Comparison of ENCODE assay signal across 15 cellular contexts in the genomic region with DNA sequence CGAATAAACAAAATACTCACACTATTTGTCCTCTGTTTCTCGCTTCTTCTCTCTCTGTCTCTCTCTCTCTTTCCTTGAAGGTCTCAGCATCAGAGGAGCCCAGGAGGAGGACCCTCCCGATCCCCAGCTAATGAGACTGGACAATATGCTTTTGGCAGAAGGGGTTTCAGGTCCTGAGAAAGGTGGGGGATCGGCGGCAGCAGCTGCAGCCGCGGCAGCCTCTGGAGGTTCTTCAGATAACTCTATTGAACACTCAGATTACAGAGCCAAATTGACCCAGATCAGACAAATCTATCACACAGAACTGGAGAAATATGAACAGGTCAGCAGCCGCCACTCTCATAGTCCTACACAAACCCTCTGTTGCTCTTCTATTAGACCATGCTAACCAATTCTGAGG.
DNase-seq lines count a peak whose midpoint lies in the region; ATAC-seq and TF ChIP-seq lines count a peak whose summit lies in the region.
"Had no signal": no experiment of that assay in that cellular context is flagged by ENCODE, and none has a peak within 500 bp of the region (broad histone marks: within the 10 kb centered on the region; RNA-seq: fewer than 3 reads in every experiment).

No MANE protein-coding gene starts in this region.

- H3K27ac ChIP-seq in H9 (ENCODE audit: insufficient read length, low read depth, low read length) (no peak overlapping the region), thyroid gland (no peak overlapping the region)

- H4K20me1 ChIP-seq in H9 (ENCODE audit: control insufficient read depth, insufficient read depth, insufficient read length), result no peaks in the 10 kb centered on the region

- H3K27ac Mint-ChIP-seq in H9, result peak overlapping the region in 2 of 3 experiments; percentile 71 to 91; a peak in 5 of 7 replicates
- peak overlapping the region; percentile 91 for H3K27ac Mint-ChIP-seq in WTC11
- peak overlapping the region; percentile 87 for H3K27ac Mint-ChIP-seq in nephron progenitor cell
- H3K27ac Mint-ChIP-seq: CD4-positive, alpha-beta memory T cell; HFFc6 had no signal

- H2BK120ac ChIP-seq in H9 (ENCODE audit: low read depth, low read length, poor library complexity, severe bottlenecking), result no peak overlapping the region

- no peak for ATAC-seq in WTC11
- ATAC-seq: HCT116 had no signal

- no peak overlapping the region for H3K4me2 ChIP-seq in H9 (ENCODE audit: insufficient read depth, insufficient read length, low read length)

- no peak overlapping the region for H3T11ph ChIP-seq in H9 (ENCODE audit: low read length)

- H3K4ac ChIP-seq in H9 (ENCODE audit: low read depth, low read length), result no peak overlapping the region

- no peak overlapping the region for H2BK15ac ChIP-seq in H9 (ENCODE audit: low read depth, low read length)

- 0 out of 2 replicates have a peak, but pooled peaks cover 2% of the 10 kb centered on the region for H3K79me2 ChIP-seq in H9 (ENCODE audit: insufficient read depth, low read length)

- no peak overlapping the region for H3K23ac ChIP-seq in H9 (ENCODE audit: insufficient read length, low read depth, low read length)

- POLR2A ChIA-PET in WTC11 (lab: Charles Lee), result no interaction called here

- H3K27me3 ChIP-seq in H9 (ENCODE audit: insufficient read depth, low read length) (no peaks in the 10 kb centered on the region), thyroid gland (no peaks in the 10 kb centered on the region)

- no CpG with 5 or more reads among the region's 8 CpGs for WGBS in H9 (ENCODE audit: extremely low coverage, insufficient read length, low lambda C conversion rate)
- 95% methylated on average over 8 of the region's 8 CpGs for WGBS in thyroid gland, 2 donors

- no peak overlapping the region for H2BK20ac ChIP-seq in H9 (ENCODE audit: low read depth, low read length, poor library complexity, severe bottlenecking)

- no peak overlapping the region for H3K18ac ChIP-seq in H9 (ENCODE audit: insufficient read length, low read depth, low read length)

- peaks cover 0 to 3% of the 10 kb centered on the region in 2 donors for H3K36me3 ChIP-seq in thyroid gland

- no peak overlapping the region for H2AK5ac ChIP-seq in H9 (ENCODE audit: insufficient read length, low read length)

- H3K36me3 Mint-ChIP-seq in H9 (ENCODE audit: insufficient read depth in 1 of 3, low read depth in 3 of 3) (peaks cover 0 to 11% (median 2%) of the 10 kb centered on the region in 3 experiments; a peak in 3 of 7 replicates), WTC11 (no peaks in the 10 kb centered on the region), nephron progenitor cell (ENCODE audit: low read depth) (no peaks in the 10 kb centered on the region)

- CTCF ChIA-PET in WTC11 (lab: Charles Lee), result no interaction called here

- H3K14ac ChIP-seq in H9 (ENCODE audit: insufficient read depth, low read length), result no peak overlapping the region

- H3K9me3 Mint-ChIP-seq in H9, result no peaks in the 10 kb centered on the region
- H3K9me3 Mint-ChIP-seq in WTC11, result no peaks in the 10 kb centered on the region
- no peaks in the 10 kb centered on the region for H3K9me3 Mint-ChIP-seq in nephron progenitor cell
- H3K9me3 Mint-ChIP-seq: CD4-positive, alpha-beta memory T cell; HFFc6 had no signal

- no peak overlapping the region for H3K56ac ChIP-seq in H9 (ENCODE audit: insufficient read length, low read depth, low read length)

- H3K4me1 Mint-ChIP-seq in H9 (peaks cover 28 to 31% of the 10 kb centered on the region in 2 experiments), WTC11 (peaks cover 48% of the 10 kb centered on the region), nephron progenitor cell (peaks cover 28% of the 10 kb centered on the region)
- H3K4me1 Mint-ChIP-seq: CD4-positive, alpha-beta memory T cell had no signal

- no peaks in the 10 kb centered on the region for H3K23me2 ChIP-seq in H9 (ENCODE audit: insufficient read length, low read depth, low read length, poor library complexity, severe bottlenecking)

- H3K4me3 Mint-ChIP-seq in H9, result no peak overlapping the region
- H3K4me3 Mint-ChIP-seq in WTC11, result no peak overlapping the region
- H3K4me3 Mint-ChIP-seq in nephron progenitor cell, result no peak overlapping the region
- H3K4me3 Mint-ChIP-seq: CD4-positive, alpha-beta memory T cell; HFFc6 had no signal

- H3K9me3 ChIP-seq in H9 (ENCODE audit: control insufficient read depth, low read depth, low read length) (no peaks in the 10 kb centered on the region), thyroid gland (no peaks in the 10 kb centered on the region)

- TF ChIP-seq POLR2A in thyroid gland (IDR thresholded peaks at IDR 0.05), result no peak

- DNase-seq in H9 (no peak), WTC11 (ENCODE audit: low spot score) (no peak), nephron progenitor cell (no peak), germinal center (ENCODE audit: low spot score) (no peak), HuH-7.5 (ENCODE audit: low spot score) (no peak), thyroid gland (no peak)
- DNase-seq: C1 segment of cervical spinal cord; Calu3; CD4-positive, alpha-beta memory T cell; COR-L47; DMS153; DND-41; H7; HFFc6 had no signal

- H3K27me3 Mint-ChIP-seq in H9 (ENCODE audit: low read depth) (no peaks in the 10 kb centered on the region), WTC11 (ENCODE audit: low read depth) (no peaks in the 10 kb centered on the region), nephron progenitor cell (ENCODE audit: low read depth, poor library complexity) (no peaks in the 10 kb centered on the region)
- H3K27me3 Mint-ChIP-seq: CD4-positive, alpha-beta memory T cell had no signal

- H3K79me1 ChIP-seq in H9 (ENCODE audit: insufficient read depth, low read depth, low read length, poor library complexity, severe bottlenecking), result no peaks in the 10 kb centered on the region

- H2AFZ ChIP-seq in H9 (ENCODE audit: low read length), result no peak overlapping the region

- no peak overlapping the region for H4K8ac ChIP-seq in H9 (replicated peaks; ENCODE audit: insufficient read length, low read depth, low read length)

- H3K9ac ChIP-seq in H9 (ENCODE audit: extremely low read depth, insufficient read length, low read length), result no peak overlapping the region

- H3K4me1 ChIP-seq in H9 (ENCODE audit: insufficient read depth, low read length) (no peaks in the 10 kb centered on the region), thyroid gland (peaks cover 8 to 11% of the 10 kb centered on the region in 2 donors)

- H3K4me3 ChIP-seq in thyroid gland (replicated peaks in 1 of 3), result no peak overlapping the region

- H4K5ac ChIP-seq in H9 (ENCODE audit: insufficient read length, low read depth, low read length), result no peak overlapping the region

- no peak for TF ChIP-seq CTCF in H9 (conservative IDR thresholded peaks at IDR 0.05)
- no peak for TF ChIP-seq CTCF in WTC11 (IDR thresholded peaks at IDR 0.05)
- no peak for TF ChIP-seq CTCF in nephron progenitor cell (IDR thresholded peaks at IDR 0.05)
- TF ChIP-seq CTCF in thyroid gland (IDR thresholded peaks at IDR 0.05), result no peak

- intact Hi-C loops in thyroid gland (cut with DNase I), result no loop called here

- no peak overlapping the region for H2BK12ac ChIP-seq in H9 (ENCODE audit: insufficient read length, low read depth, low read length)

- no peak overlapping the region for H4K91ac ChIP-seq in H9 (ENCODE audit: insufficient read length, low read depth, low read length)

- no peak overlapping the region for H2BK5ac ChIP-seq in H9 (ENCODE audit: insufficient read length, low read length)

TF ChIP-seq in WTC11, 78 proteins besides CTCF, POLR2A, EP300 and RAD21:
- TF ChIP-seq, protein P1, sequence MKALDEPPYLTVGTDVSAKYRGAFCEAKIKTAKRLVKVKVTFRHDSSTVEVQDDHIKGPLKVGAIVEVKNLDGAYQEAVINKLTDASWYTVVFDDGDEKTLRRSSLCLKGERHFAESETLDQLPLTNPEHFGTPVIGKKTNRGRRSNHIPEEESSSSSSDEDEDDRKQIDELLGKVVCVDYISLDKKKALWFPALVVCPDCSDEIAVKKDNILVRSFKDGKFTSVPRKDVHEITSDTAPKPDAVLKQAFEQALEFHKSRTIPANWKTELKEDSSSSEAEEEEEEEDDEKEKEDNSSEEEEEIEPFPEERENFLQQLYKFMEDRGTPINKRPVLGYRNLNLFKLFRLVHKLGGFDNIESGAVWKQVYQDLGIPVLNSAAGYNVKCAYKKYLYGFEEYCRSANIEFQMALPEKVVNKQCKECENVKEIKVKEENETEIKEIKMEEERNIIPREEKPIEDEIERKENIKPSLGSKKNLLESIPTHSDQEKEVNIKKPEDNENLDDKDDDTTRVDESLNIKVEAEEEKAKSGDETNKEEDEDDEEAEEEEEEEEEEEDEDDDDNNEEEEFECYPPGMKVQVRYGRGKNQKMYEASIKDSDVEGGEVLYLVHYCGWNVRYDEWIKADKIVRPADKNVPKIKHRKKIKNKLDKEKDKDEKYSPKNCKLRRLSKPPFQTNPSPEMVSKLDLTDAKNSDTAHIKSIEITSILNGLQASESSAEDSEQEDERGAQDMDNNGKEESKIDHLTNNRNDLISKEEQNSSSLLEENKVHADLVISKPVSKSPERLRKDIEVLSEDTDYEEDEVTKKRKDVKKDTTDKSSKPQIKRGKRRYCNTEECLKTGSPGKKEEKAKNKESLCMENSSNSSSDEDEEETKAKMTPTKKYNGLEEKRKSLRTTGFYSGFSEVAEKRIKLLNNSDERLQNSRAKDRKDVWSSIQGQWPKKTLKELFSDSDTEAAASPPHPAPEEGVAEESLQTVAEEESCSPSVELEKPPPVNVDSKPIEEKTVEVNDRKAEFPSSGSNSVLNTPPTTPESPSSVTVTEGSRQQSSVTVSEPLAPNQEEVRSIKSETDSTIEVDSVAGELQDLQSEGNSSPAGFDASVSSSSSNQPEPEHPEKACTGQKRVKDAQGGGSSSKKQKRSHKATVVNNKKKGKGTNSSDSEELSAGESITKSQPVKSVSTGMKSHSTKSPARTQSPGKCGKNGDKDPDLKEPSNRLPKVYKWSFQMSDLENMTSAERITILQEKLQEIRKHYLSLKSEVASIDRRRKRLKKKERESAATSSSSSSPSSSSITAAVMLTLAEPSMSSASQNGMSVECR (CRISPR knock-in tag; IDR thresholded peaks at IDR 0.05; ENCODE audit: borderline replicate concordance), result no peak
- TF ChIP-seq ELF4 (CRISPR knock-in tag; IDR thresholded peaks at IDR 0.05; ENCODE audit: low read depth) (no peak), FOXP1 (CRISPR knock-in tag; IDR thresholded peaks at IDR 0.05; ENCODE audit: borderline replicate concordance) (no peak), ZNF121 (CRISPR knock-in tag; IDR thresholded peaks at IDR 0.05) (no peak)
- TF ChIP-seq, protein P2, sequence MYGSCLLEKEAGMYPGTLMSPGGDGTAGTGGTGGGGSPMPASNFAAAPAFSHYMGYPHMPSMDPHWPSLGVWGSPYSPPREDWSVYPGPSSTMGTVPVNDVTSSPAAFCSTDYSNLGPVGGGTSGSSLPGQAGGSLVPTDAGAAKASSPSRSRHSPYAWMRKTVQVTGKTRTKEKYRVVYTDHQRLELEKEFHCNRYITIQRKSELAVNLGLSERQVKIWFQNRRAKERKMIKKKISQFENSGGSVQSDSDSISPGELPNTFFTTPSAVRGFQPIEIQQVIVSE (CRISPR knock-in tag; IDR thresholded peaks at IDR 0.05; ENCODE audit: borderline replicate concordance), result no peak
